ENCODE assay signal across 19 cellular contexts in the genomic region with DNA sequence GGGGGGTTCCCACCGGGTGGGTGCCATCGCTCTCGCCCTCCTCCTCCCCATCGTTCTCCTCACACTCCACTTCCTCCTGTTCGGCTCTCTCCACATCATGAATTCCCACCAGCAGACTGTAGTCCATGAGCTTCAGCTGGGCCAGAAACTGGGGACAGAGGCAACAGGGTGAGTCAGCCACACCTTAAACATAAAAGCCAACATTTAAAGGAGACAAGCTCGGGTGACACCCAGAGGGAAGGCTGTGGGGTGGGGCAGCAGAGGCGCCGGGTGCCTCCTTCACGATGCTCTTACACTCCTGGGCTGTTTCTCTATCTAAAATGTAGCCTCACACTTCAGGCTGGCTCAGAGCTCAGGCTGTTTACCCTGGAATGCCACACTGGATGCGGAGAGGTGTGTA.
"Had no signal": no experiment of that assay in that cellular context is flagged by ENCODE, and none has a peak within 500 bp of the region (broad histone marks: within the 10 kb centered on the region; RNA-seq: fewer than 3 reads in every experiment).

No MANE protein-coding gene starts in this region.

- H3K9me3 Mint-ChIP-seq: activated CD4-positive, alpha-beta T cell treated with anti-CD3 and anti-CD28 coated beads, Interleukin-2, amount 10 ng/mL, durations not matched to agents 7 days and 5 days; brain had no signal

- H3K27ac ChIP-seq: heart left ventricle, testis, upper lobe of left lung had no signal

- H3K4me3 ChIP-seq: heart left ventricle, right atrium auricular region, testis, upper lobe of left lung had no signal

- H3K27me3 Mint-ChIP-seq: activated CD4-positive, alpha-beta T cell treated with anti-CD3 and anti-CD28 coated beads, Interleukin-2, amount 10 ng/mL, durations not matched to agents 7 days and 5 days; brain; progenitor cell of endocrine pancreas had no signal

- H3K27ac Mint-ChIP-seq: activated CD4-positive, alpha-beta T cell treated with anti-CD3 and anti-CD28 coated beads, Interleukin-2, amount 10 ng/mL, durations not matched to agents 7 days and 5 days; brain; progenitor cell of endocrine pancreas had no signal

- H3K4me3 Mint-ChIP-seq: activated CD4-positive, alpha-beta T cell treated with anti-CD3 and anti-CD28 coated beads, Interleukin-2, amount 10 ng/mL, durations not matched to agents 7 days and 5 days; brain had no signal

- ATAC-seq: heart left ventricle, SK-N-SH treated with all-trans-retinoic acid at 6 μM for 48 hours had no signal

- DNase-seq: activated CD4-positive, alpha-beta T cell treated with anti-CD3 and anti-CD28 coated beads, Interleukin-2, amount 10 ng/mL, durations not matched to agents 7 days and 5 days; activated CD8-positive, alpha-beta memory T cell treated with anti-CD3 and anti-CD28 coated beads for 24 hours; activated CD8-positive, alpha-beta memory T cell treated with anti-CD3 and anti-CD28 coated beads, Interleukin-2, amount 50 U/mL, for 48 hours; activated gamma-delta T cell treated with Interleukin-2 at 50 U/mL for 16 hours; anterior cingulate cortex; caudate nucleus; erythroblast; heart left ventricle; mesenchymal stem cell; stimulated activated CD4-positive, alpha-beta T cell treated with anti-CD3 and anti-CD28 coated beads, Interleukin-12 subunit alpha, Interleukin-12 subunit beta, amount 100 ng/mL, for 4 hours; stimulated activated CD4-positive, alpha-beta T cell treated with anti-CD3 and anti-CD28 coated beads, Interleukin-1b, Interleukin-23, amount 100 ng/mL, for 48 hours; T-helper 1 cell; T1000; testis had no signal
